Comparison of ENCODE assay signal across 19 cellular contexts in the genomic region with DNA sequence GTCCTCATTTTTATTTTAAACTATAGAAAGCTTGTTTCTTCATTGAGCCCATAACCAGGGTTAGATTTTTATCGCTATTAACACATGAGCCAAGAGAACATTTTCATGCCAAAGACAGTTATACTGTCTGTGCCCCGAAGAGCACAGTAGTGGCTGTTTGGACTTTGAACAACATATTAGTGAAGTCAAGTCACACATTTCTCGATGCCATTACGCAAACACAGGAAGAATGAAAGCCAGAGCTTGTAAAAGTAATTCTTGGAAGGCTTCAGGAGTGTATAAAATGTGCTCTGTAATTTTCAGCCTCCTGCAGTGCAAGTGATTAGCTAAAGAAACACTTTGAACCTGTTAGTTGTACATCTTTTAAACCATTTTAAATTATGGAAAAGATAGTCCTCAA.
DNase-seq lines count a peak whose midpoint lies in the region; ATAC-seq, FAIRE-seq and TF ChIP-seq lines count a peak whose summit lies in the region.
"Had no signal": no experiment of that assay in that cellular context is flagged by ENCODE, and none has a peak within 500 bp of the region (broad histone marks: within the 10 kb centered on the region; RNA-seq: fewer than 3 reads in every experiment).

No MANE protein-coding gene starts in this region.

- H3K9me3 Mint-ChIP-seq in activated naive CD4-positive, alpha-beta T cell treated with anti-CD3 and anti-CD28 coated beads, Interleukin-2, amount 50 U/mL, for 72 hours = peaks cover 0 to 10% of the 10 kb centered on the region in 2 donors
- H3K9me3 Mint-ChIP-seq: H9 had no signal

- no peak overlapping the region for H3K4me2 ChIP-seq in HepG2 (ENCODE audit: low read depth, low read length)
- peak overlapping the region; percentile 63 for H3K4me2 ChIP-seq in smooth muscle cell
- H3K4me2 ChIP-seq: BLaER1 treated with 17β-estradiol and CSF1 and Interleukin-3, amounts not matched to agents 10 nM and 100 nM had no signal

- no peak for TF ChIP-seq RAD21 in HepG2 (CRISPR knock-in tag; IDR thresholded peaks at IDR 0.05)

- H3K27ac ChIP-seq in HepG2 (ENCODE audit: extremely low read length, insufficient read depth, low read length) = no peak overlapping the region
- H3K27ac ChIP-seq in right lobe of liver = no peak overlapping the region
- H3K27ac ChIP-seq in smooth muscle cell (ENCODE audit: low read depth) = peak overlapping the region; percentile 25
- H3K27ac ChIP-seq in lower lobe of right lung = no peak overlapping the region
- H3K27ac ChIP-seq: BLaER1 treated with 17β-estradiol and CSF1 and Interleukin-3, amounts not matched to agents 10 nM and 100 nM had no signal

- TF ChIP-seq CTCF in HepG2 (CRISPR knock-in tag; IDR thresholded peaks at IDR 0.05) (no peak), right lobe of liver (IDR thresholded peaks at IDR 0.05) (no peak), LNCaP clone FGC (IDR thresholded peaks at IDR 0.05; ENCODE audit: control insufficient read depth, extremely low read depth, insufficient read depth) (no peak), fibroblast of villous mesenchyme (IDR thresholded peaks at IDR 0.05; ENCODE audit: insufficient read depth, low read depth, low read length) (no peak), smooth muscle cell (IDR thresholded peaks at IDR 0.05; ENCODE audit: borderline replicate concordance, insufficient read depth, poor library complexity, severe bottlenecking) (no peak), lower lobe of right lung (IDR thresholded peaks at IDR 0.05) (no peak)

- BruUV-seq in HepG2 (replicated peaks; lab: Mats Ljungman, UMichigan) = no TSS peak

- H3K36me3 ChIP-seq in HepG2 (replicated peaks in 1 of 2; ENCODE audit: control insufficient read depth in 1 of 2, insufficient read depth in 2 of 2, low read length in 2 of 2) (no peaks in the 10 kb centered on the region), right lobe of liver (no peaks in the 10 kb centered on the region), smooth muscle cell (ENCODE audit: low read depth) (no peaks in the 10 kb centered on the region), lower lobe of right lung (no peaks in the 10 kb centered on the region)
- H3K36me3 ChIP-seq: BLaER1 treated with 17β-estradiol and CSF1 and Interleukin-3, amounts not matched to agents 10 nM and 100 nM had no signal

- POLR2A ChIA-PET in HepG2 (lab: Yijun Ruan, JAX) = no interaction called here

- H3K4me3 ChIP-seq in HepG2 (replicated peaks in 1 of 3; ENCODE audit: insufficient read depth in 1 of 3, low read depth in 2 of 3, low read length in 3 of 3) (no peak overlapping the region), right lobe of liver (no peak overlapping the region), LNCaP clone FGC (ENCODE audit: low read depth, low read length) (no peak overlapping the region), fibroblast of villous mesenchyme (ENCODE audit: low read depth, low read length) (no peak overlapping the region), smooth muscle cell (no peak overlapping the region), lower lobe of right lung (no peak overlapping the region)
- H3K4me3 ChIP-seq: BLaER1 treated with 17β-estradiol and CSF1 and Interleukin-3, amounts not matched to agents 10 nM and 100 nM had no signal

- DNase-seq in HepG2 (ENCODE audit: low spot score) = peak; percentile 1
- DNase-seq in right lobe of liver = no peak
- peak; percentile 3 for DNase-seq in LNCaP clone FGC (ENCODE audit: low read depth)
- peak; percentile 45 for DNase-seq in fibroblast of villous mesenchyme (ENCODE audit: low read depth)
- no peak for DNase-seq in smooth muscle cell (lab: John Stamatoyannopoulos, UW; ENCODE audit: unreplicated experiment)
- no peak for DNase-seq in lower lobe of right lung
- DNase-seq in activated naive CD4-positive, alpha-beta T cell treated with anti-CD3 and anti-CD28 coated beads, Interleukin-2, amount 50 U/mL, for 72 hours (ENCODE audit: low spot score in 2 of 2) = no peak
- DNase-seq in T-helper 1 cell = no peak
- DNase-seq: 8988T, H9, Kasumi-1, NCI-H1092 treated with DMSO at 0.1 percent for 48 hours, NCI-H2081 treated with DMSO at 0.1 percent for 48 hours, NCI-H510A treated with DMSO at 0.1 percent for 48 hours, NCI-H774, SHP77 had no signal

- H3K27me3 ChIP-seq in HepG2 (ENCODE audit: control insufficient read depth in 1 of 2, insufficient read depth in 2 of 2, low read length in 2 of 2) = no peaks in the 10 kb centered on the region
- H3K27me3 ChIP-seq in right lobe of liver = no peaks in the 10 kb centered on the region
- H3K27me3 ChIP-seq in smooth muscle cell (ENCODE audit: low read depth) = no peaks in the 10 kb centered on the region
- no peaks in the 10 kb centered on the region for H3K27me3 ChIP-seq in lower lobe of right lung (ENCODE audit: low read depth)
- H3K27me3 ChIP-seq: BLaER1 treated with 17β-estradiol and CSF1 and Interleukin-3, amounts not matched to agents 10 nM and 100 nM had no signal

- H3F3A ChIP-seq in smooth muscle cell (ENCODE audit: low read depth) = no peaks in the 10 kb centered on the region

- H3K9ac ChIP-seq in HepG2 (ENCODE audit: insufficient read depth, low read depth, low read length) (no peak overlapping the region), smooth muscle cell (ENCODE audit: low read depth) (no peak overlapping the region)
- H3K9ac ChIP-seq: BLaER1 treated with 17β-estradiol and CSF1 and Interleukin-3, amounts not matched to agents 10 nM and 100 nM had no signal

- ATAC-seq in HepG2 (no peak), right lobe of liver (no peak), lower lobe of right lung (no peak)
- ATAC-seq in activated naive CD4-positive, alpha-beta T cell treated with anti-CD3 and anti-CD28 coated beads, Interleukin-2, amount 50 U/mL, for 72 hours = no peak
- ATAC-seq: SK-N-SH treated with all-trans-retinoic acid at 6 μM for 48 hours had no signal

- in situ Hi-C loops in HepG2 (cut with HindIII; ENCODE audit: extremely low pct_ligation_motif_present, low pct_unique_long_range_greater_than_20kb) = no loop called here

- 12% methylated on average over 4 of the region's 4 CpGs for WGBS in HepG2 (ENCODE audit: low lambda C conversion rate)
- 45% methylated on average over 4 of the region's 4 CpGs for WGBS in right lobe of liver (ENCODE audit: insufficient coverage, low coverage, low lambda C conversion rate, missing lambda C conversion rate)
- 27% methylated on average over 4 of the region's 4 CpGs for WGBS in smooth muscle cell (ENCODE audit: low lambda C conversion rate)

- CTCF ChIA-PET in HepG2 (lab: Yijun Ruan, JAX; ENCODE audit: low intra/inter-chr PET ratio, low total read pairs) = no interaction called here

- TF ChIP-seq POLR2A in HepG2 (IDR thresholded peaks at IDR 0.05; ENCODE audit: insufficient read depth in 1 of 2, low read depth in 2 of 2, low read length in 2 of 2) = no peak
- no peak for TF ChIP-seq POLR2A in right lobe of liver (IDR thresholded peaks at IDR 0.05)

- intact Hi-C loops in HepG2 (cut with micrococcal nuclease; ENCODE audit: unreplicated experiment) (no loop called here), right lobe of liver (cut with DNase I) (no loop called here), lower lobe of right lung (cut with DNase I) (no loop called here)

- H3K4me1 ChIP-seq in HepG2 (ENCODE audit: insufficient read depth, low read length) = no peaks in the 10 kb centered on the region
- H3K4me1 ChIP-seq in right lobe of liver = no peaks in the 10 kb centered on the region
- H3K4me1 ChIP-seq in smooth muscle cell (ENCODE audit: low read depth) = peaks cover 8% of the 10 kb centered on the region
- H3K4me1 ChIP-seq in lower lobe of right lung = no peaks in the 10 kb centered on the region

- no peaks in the 10 kb centered on the region for H3K36me3 Mint-ChIP-seq in activated naive CD4-positive, alpha-beta T cell treated with anti-CD3 and anti-CD28 coated beads, Interleukin-2, amount 50 U/mL, for 72 hours

- H3K27ac Mint-ChIP-seq in activated naive CD4-positive, alpha-beta T cell treated with anti-CD3 and anti-CD28 coated beads, Interleukin-2, amount 50 U/mL, for 72 hours = no peak overlapping the region
- H3K27ac Mint-ChIP-seq: H9 had no signal

- H4K20me1 ChIP-seq in HepG2 (ENCODE audit: insufficient read depth, low read length) (no peaks in the 10 kb centered on the region), smooth muscle cell (ENCODE audit: low read depth) (no peaks in the 10 kb centered on the region)
- H4K20me1 ChIP-seq: BLaER1 treated with 17β-estradiol and CSF1 and Interleukin-3, amounts not matched to agents 10 nM and 100 nM had no signal

- FAIRE-seq in HepG2 (lab: Jason Lieb, UNC) = no peak
- FAIRE-seq: D721Med had no signal

- H3K79me2 ChIP-seq in HepG2 (ENCODE audit: insufficient read depth, low read length) (no peaks in the 10 kb centered on the region), smooth muscle cell (ENCODE audit: low read depth) (no peaks in the 10 kb centered on the region)

- TF ChIP-seq EP300 in HepG2 (IDR thresholded peaks at IDR 0.05; ENCODE audit: low read depth in 2 of 2, low read length in 2 of 2) (no peak), HepG2 (CRISPR knock-in tag; IDR thresholded peaks at IDR 0.05; ENCODE audit: borderline replicate concordance) (no peak)

- H2AFZ ChIP-seq in HepG2 (ENCODE audit: low read length) = no peak overlapping the region
- peak overlapping the region; percentile 78 for H2AFZ ChIP-seq in smooth muscle cell (ENCODE audit: low read depth)

- H3K9me3 ChIP-seq in HepG2 (ENCODE audit: low read length) (no peaks in the 10 kb centered on the region), right lobe of liver (no peaks in the 10 kb centered on the region), smooth muscle cell (replicated peaks; ENCODE audit: low read depth) (no peaks in the 10 kb centered on the region), lower lobe of right lung (no peaks in the 10 kb centered on the region)
- H3K9me3 ChIP-seq: BLaER1 treated with 17β-estradiol and CSF1 and Interleukin-3, amounts not matched to agents 10 nM and 100 nM had no signal

TF ChIP-seq in HepG2, 621 proteins besides CTCF, POLR2A, EP300 and RAD21 (continues in another document):
- TF ChIP-seq ZNF607 (CRISPR knock-in tag; IDR thresholded peaks at IDR 0.05; ENCODE audit: borderline replicate concordance) (no peak), ZSCAN9 (CRISPR knock-in tag; IDR thresholded peaks at IDR 0.05; ENCODE audit: borderline replicate concordance) (no peak)
- TF ChIP-seq, protein P1, sequence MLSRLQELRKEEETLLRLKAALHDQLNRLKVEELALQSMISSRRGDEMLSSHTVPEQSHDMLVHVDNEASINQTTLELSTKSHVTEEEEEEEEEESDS (CRISPR knock-in tag; IDR thresholded peaks at IDR 0.05; ENCODE audit: borderline replicate concordance) = no peak

Comparison
In these comparisons a context has a peak if more than half of its experiments do, and no peak if none do; other contexts are left out.
1. DNase-seq: peak in HepG2 (single experiment), LNCaP clone FGC (single experiment) and fibroblast of villous mesenchyme (single experiment); none in right lobe of liver (0 of 3), smooth muscle cell (single experiment), lower lobe of right lung (single experiment), activated naive CD4-positive, alpha-beta T cell treated with anti-CD3 and anti-CD28 coated beads, Interleukin-2, amount 50 U/mL, for 72 hours (0 of 2) and T-helper 1 cell (0 of 5).